Comparison of ENCODE assay signal across 14 cellular contexts in genomic region chr14:91390165-91390778, GRCh38. TPM values are rescaled to one million over a fixed set of nuclear protein-coding genes. Genes with fewer than 3 reads are reported as not detected.
DNase-seq lines count a peak whose midpoint lies in the region; ATAC-seq lines count a peak whose summit lies in the region.
"Had no signal": no experiment of that assay in that cellular context is flagged by ENCODE, and none has a peak within 500 bp of the region (broad histone marks: within the 10 kb centered on the region; RNA-seq: fewer than 3 reads in every experiment).

No MANE protein-coding gene starts in this region.

- no peak overlapping the region for H3K4me3 Mint-ChIP-seq in activated CD4-positive, alpha-beta T cell treated with anti-CD3 and anti-CD28 coated beads, Interleukin-2, amount 10 ng/mL, durations not matched to agents 7 days and 5 days
- peak overlapping the region; percentile 79 for H3K4me3 Mint-ChIP-seq in activated naive CD8-positive, alpha-beta T cell
- H3K4me3 Mint-ChIP-seq in stimulated activated naive B cell treated with anti-CD40 and anti-IgM and Interleukin-4, amounts not matched to agents 10 μg/mL and 1 μg/mL and 100 μg/mL, for 72 hours: no peak overlapping the region

- POLR2A ChIA-PET in activated CD4-positive, alpha-beta T cell treated with anti-CD3 and anti-CD28 coated beads, Interleukin-2, amount 10 ng/mL, durations not matched to agents 7 days and 5 days (lab: Charles Lee): interaction anchor here (0.6 to 0.7 kb wide), 2 partner anchors 11 to 40 kb away, joined by 3 read pairs; no protein-coding TSS in a partner anchor

- DNase-seq in activated CD4-positive, alpha-beta T cell treated with anti-CD3 and anti-CD28 coated beads, Interleukin-2, amount 10 ng/mL, durations not matched to agents 7 days and 5 days: no peak
- DNase-seq in activated CD4-positive, alpha-beta T cell treated with anti-CD3 and anti-CD28 coated beads, Interleukin-2, amount 50 U/mL, for 4 hours: no peak
- DNase-seq in NCI-H524 (lab: John Stamatoyannopoulos, UW): peak; percentile 99 to 100
- no peak for DNase-seq in stimulated activated naive B cell treated with anti-CD40 and anti-IgM and Interleukin-4, amounts not matched to agents 10 μg/mL and 1 μg/mL and 100 μg/mL, for 72 hours
- DNase-seq in stimulated activated naive CD4-positive, alpha-beta T cell (lab: John Stamatoyannopoulos, UW): no peak
- DNase-seq in posterior vena cava (ENCODE audit: low spot score): no peak
- DNase-seq: dorsolateral prefrontal cortex; mesenchymal stem cell; NK-92 treated with Interleukin-12 subunit alpha and Interleukin-12 subunit beta, amount 100 ng/mL, for 24 hours; stimulated activated CD4-positive, alpha-beta T cell treated with anti-CD3 and anti-CD28 coated beads, Interleukin-12 subunit alpha, Interleukin-12 subunit beta, amount 100 ng/mL, for 4 hours had no signal

- CTCF ChIA-PET in activated CD4-positive, alpha-beta T cell treated with anti-CD3 and anti-CD28 coated beads, Interleukin-2, amount 10 ng/mL, durations not matched to agents 7 days and 5 days (lab: Charles Lee): interaction anchor here (1.2 to 2.2 kb wide), 2 partner anchors 25 to 64 kb away, joined by 4 to 6 read pairs; no protein-coding TSS in a partner anchor

- intact Hi-C loops in posterior vena cava (cut with DNase I): no loop called here

- peaks cover 36% of the 10 kb centered on the region for H3K36me3 Mint-ChIP-seq in activated CD4-positive, alpha-beta T cell treated with anti-CD3 and anti-CD28 coated beads, Interleukin-2, amount 10 ng/mL, durations not matched to agents 7 days and 5 days (ENCODE audit: low read depth)
- no peaks in the 10 kb centered on the region for H3K36me3 Mint-ChIP-seq in activated naive CD8-positive, alpha-beta T cell
- peaks cover 24 to 47% of the 10 kb centered on the region in 2 donors for H3K36me3 Mint-ChIP-seq in stimulated activated naive B cell treated with anti-CD40 and anti-IgM and Interleukin-4, amounts not matched to agents 10 μg/mL and 1 μg/mL and 100 μg/mL, for 72 hours

- peak overlapping the region; percentile 76 for H3K27ac Mint-ChIP-seq in activated CD4-positive, alpha-beta T cell treated with anti-CD3 and anti-CD28 coated beads, Interleukin-2, amount 10 ng/mL, durations not matched to agents 7 days and 5 days
- H3K27ac Mint-ChIP-seq in activated naive CD8-positive, alpha-beta T cell: peak overlapping the region; percentile 93
- H3K27ac Mint-ChIP-seq in stimulated activated naive B cell treated with anti-CD40 and anti-IgM and Interleukin-4, amounts not matched to agents 10 μg/mL and 1 μg/mL and 100 μg/mL, for 72 hours: peak overlapping the region; percentile 25

- H3K4me1 Mint-ChIP-seq in activated CD4-positive, alpha-beta T cell treated with anti-CD3 and anti-CD28 coated beads, Interleukin-2, amount 10 ng/mL, durations not matched to agents 7 days and 5 days: peaks cover 88% of the 10 kb centered on the region
- peaks cover 89% of the 10 kb centered on the region for H3K4me1 Mint-ChIP-seq in activated naive CD8-positive, alpha-beta T cell (ENCODE audit: low read depth)
- peaks cover 59 to 80% of the 10 kb centered on the region in 2 donors for H3K4me1 Mint-ChIP-seq in stimulated activated naive B cell treated with anti-CD40 and anti-IgM and Interleukin-4, amounts not matched to agents 10 μg/mL and 1 μg/mL and 100 μg/mL, for 72 hours

- H3K27me3 Mint-ChIP-seq in activated CD4-positive, alpha-beta T cell treated with anti-CD3 and anti-CD28 coated beads, Interleukin-2, amount 10 ng/mL, durations not matched to agents 7 days and 5 days: no peaks in the 10 kb centered on the region
- no peaks in the 10 kb centered on the region for H3K27me3 Mint-ChIP-seq in activated naive CD8-positive, alpha-beta T cell
- no peaks in the 10 kb centered on the region for H3K27me3 Mint-ChIP-seq in stimulated activated naive B cell treated with anti-CD40 and anti-IgM and Interleukin-4, amounts not matched to agents 10 μg/mL and 1 μg/mL and 100 μg/mL, for 72 hours

- ATAC-seq in stimulated activated naive B cell treated with anti-CD40 and anti-IgM and Interleukin-4, amounts not matched to agents 10 μg/mL and 1 μg/mL and 100 μg/mL, for 72 hours (replicated peaks): no peak
- no peak for ATAC-seq in GM19035 (IDR thresholded peaks at IDR 0.05; ENCODE audit: unreplicated experiment)
- ATAC-seq: HCT116, SK-N-SH treated with all-trans-retinoic acid at 6 μM for 48 hours had no signal

- H3K9me3 Mint-ChIP-seq in activated CD4-positive, alpha-beta T cell treated with anti-CD3 and anti-CD28 coated beads, Interleukin-2, amount 10 ng/mL, durations not matched to agents 7 days and 5 days: no peaks in the 10 kb centered on the region
- H3K9me3 Mint-ChIP-seq in activated naive CD8-positive, alpha-beta T cell (ENCODE audit: low read depth): no peaks in the 10 kb centered on the region
- no peaks in the 10 kb centered on the region for H3K9me3 Mint-ChIP-seq in stimulated activated naive B cell treated with anti-CD40 and anti-IgM and Interleukin-4, amounts not matched to agents 10 μg/mL and 1 μg/mL and 100 μg/mL, for 72 hours

RNA-seq across cellular contexts. Expression of gene CCDC88C, which starts 27.3 kb away (rescaled TPM):
- 100 to 1,000 TPM; 187 to 193 TPM for total RNA-seq in activated CD4-positive, alpha-beta T cell treated with anti-CD3 and anti-CD28 coated beads, Interleukin-2, amount 10 ng/mL, durations not matched to agents 7 days and 5 days
- total RNA-seq in posterior vena cava: 10 to 100 TPM in 1 of 2 donors, 1 to 10 TPM in 1; 7.2 to 14.9 TPM

Comparison
In these comparisons a context has a peak if more than half of its experiments do, and no peak if none do; other contexts are left out.
1. DNase-seq: peak in NCI-H524 (2 of 2); none in activated CD4-positive, alpha-beta T cell treated with anti-CD3 and anti-CD28 coated beads, Interleukin-2, amount 10 ng/mL, durations not matched to agents 7 days and 5 days (single experiment), activated CD4-positive, alpha-beta T cell treated with anti-CD3 and anti-CD28 coated beads, Interleukin-2, amount 50 U/mL, for 4 hours (0 of 2), stimulated activated naive B cell treated with anti-CD40 and anti-IgM and Interleukin-4, amounts not matched to agents 10 μg/mL and 1 μg/mL and 100 μg/mL, for 72 hours (single experiment), stimulated activated naive CD4-positive, alpha-beta T cell (0 of 6) and posterior vena cava (single experiment).
2. H3K27ac Mint-ChIP-seq: peak in every context shown above with its lines; median percentile 93 in activated naive CD8-positive, alpha-beta T cell; 76 in activated CD4-positive, alpha-beta T cell treated with anti-CD3 and anti-CD28 coated beads, Interleukin-2, amount 10 ng/mL, durations not matched to agents 7 days and 5 days; 25 in stimulated activated naive B cell treated with anti-CD40 and anti-IgM and Interleukin-4, amounts not matched to agents 10 μg/mL and 1 μg/mL and 100 μg/mL, for 72 hours.
3. RNA of gene CCDC88C, which starts 27.3 kb away (total RNA-seq): 187 to 193 TPM in activated CD4-positive, alpha-beta T cell treated with anti-CD3 and anti-CD28 coated beads, Interleukin-2, amount 10 ng/mL, durations not matched to agents 7 days and 5 days; 7.2 to 14.9 TPM in posterior vena cava; every median in the first group is over 10 times any median in the second.